In the genomic region with DNA sequence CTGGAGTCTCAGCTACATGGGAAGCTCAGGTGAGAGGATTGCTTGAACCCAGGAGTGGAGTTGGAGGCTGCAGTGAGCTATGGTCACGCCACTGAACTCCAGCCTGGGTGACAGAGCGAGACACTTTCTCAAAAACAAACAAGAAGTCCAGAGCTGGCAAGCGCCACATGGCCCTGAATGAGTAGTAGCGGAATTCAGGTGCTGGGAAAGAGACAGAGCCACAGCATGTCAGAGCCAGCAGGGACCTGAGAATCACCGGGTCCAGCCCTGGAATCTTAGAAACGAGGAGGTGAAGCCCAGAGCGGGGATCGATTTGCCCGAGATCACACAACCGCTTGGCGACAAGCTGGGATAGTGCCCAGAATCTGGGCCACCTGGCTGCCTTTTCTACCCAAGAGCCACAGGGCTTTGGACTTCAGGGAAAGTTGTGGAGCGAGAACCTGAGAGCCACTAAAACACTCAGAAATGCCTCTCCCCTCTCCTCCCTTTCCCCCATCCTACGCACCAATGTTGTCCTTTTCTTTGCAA, we compare ENCODE assay signal across 11 cellular contexts. TPM values are rescaled to one million over a fixed set of nuclear protein-coding genes. Genes with fewer than 3 reads are reported as not detected.
DNase-seq lines count a peak whose midpoint lies in the region; ATAC-seq and TF ChIP-seq lines count a peak whose summit lies in the region.
"Had no signal": no experiment of that assay in that cellular context is flagged by ENCODE, and none has a peak within 500 bp of the region (broad histone marks: within the 10 kb centered on the region; RNA-seq: fewer than 3 reads in every experiment).

No MANE protein-coding gene starts in this region.

- H3K4ac ChIP-seq in mesendoderm (ENCODE audit: low read depth, low read length) = no peak overlapping the region

- TF ChIP-seq CTCF in transverse colon (IDR thresholded peaks at IDR 0.05) (no peak), PC-3 (conservative IDR thresholded peaks at IDR 0.05; ENCODE audit: low read depth, low read length) (no peak)

- in situ Hi-C loops in transverse colon (cut with MboI; ENCODE audit: low pct_ligation_motif_present in 1 of 4, low pct_unique_long_range_greater_than_20kb in 1 of 4, low sequenced_read_pairs in 3 of 4) = loop anchor here in 3 of 4 donors (25.0 kb wide), 2 partner anchors 247 to 272 kb away; a partner anchor contains a TSS

- H2BK15ac ChIP-seq in mesendoderm (replicated peaks; ENCODE audit: low read depth) = no peak overlapping the region

- H3F3A ChIP-seq in PC-3 (ENCODE audit: low read length, unreplicated experiment) = no peaks in the 10 kb centered on the region

- DNase-seq in mesendoderm = no peak
- DNase-seq in transverse colon = no peak
- DNase-seq in activated naive CD4-positive, alpha-beta T cell treated with anti-CD3 and anti-CD28 coated beads, Interleukin-2, amount 50 U/mL, for 16 hours = no peak
- DNase-seq in cerebellar cortex (ENCODE audit: low spot score) = no peak
- DNase-seq in PC-3 = no peak
- DNase-seq: activated gamma-delta T cell, foreskin melanocyte had no signal

- CTCF ChIA-PET in PC-3 (lab: Charles Lee) = no interaction called here

- TF ChIP-seq EP300 in transverse colon (IDR thresholded peaks at IDR 0.05; ENCODE audit: low read depth) = no peak

- peaks cover 11% of the 10 kb centered on the region for H3K79me1 ChIP-seq in mesendoderm (ENCODE audit: low read length)

- H3K4me3 ChIP-seq in mesendoderm (ENCODE audit: low read length) (no peak overlapping the region), transverse colon (no peak overlapping the region), PC-3 (ENCODE audit: low read length) (no peak overlapping the region)

- H2BK120ac ChIP-seq in mesendoderm (ENCODE audit: low read depth, low read length) = no peak overlapping the region

- H3K4me2 ChIP-seq in mesendoderm (ENCODE audit: low read length) (no peak overlapping the region), PC-3 (ENCODE audit: low read length) (no peak overlapping the region)

- peak overlapping the region; percentile 99 for H3K27ac ChIP-seq in cingulate gyrus (ENCODE audit: low read depth, low read length)
- H3K27ac ChIP-seq in mesendoderm (ENCODE audit: low read depth, low read length) = no peak overlapping the region
- peak overlapping the region in 3 of 4 donors; percentile 12 to 51 (median 15) for H3K27ac ChIP-seq in transverse colon
- no peak overlapping the region for H3K27ac ChIP-seq in PC-3 (ENCODE audit: low read length)

- H3K9me2 ChIP-seq in PC-3 (replicated peaks; ENCODE audit: low read length) = no peaks in the 10 kb centered on the region

- H2BK5ac ChIP-seq in mesendoderm (ENCODE audit: low read length) = no peak overlapping the region

- no TSS peak for BruUV-seq in PC-3 (replicated peaks; lab: Mats Ljungman, UMichigan)

- no peak overlapping the region for H2AFZ ChIP-seq in PC-3 (ENCODE audit: low read length)

- no peak overlapping the region for H2AK5ac ChIP-seq in mesendoderm (ENCODE audit: low read length)

- TF ChIP-seq POLR2A in transverse colon (IDR thresholded peaks at IDR 0.05) = no peak

- no peak for ATAC-seq in PC-3

- H3K36me3 ChIP-seq in mesendoderm (ENCODE audit: control insufficient read depth, insufficient read depth, low read length) (peaks cover 11% of the 10 kb centered on the region), transverse colon (peaks cover 0 to 24% (median 11%) of the 10 kb centered on the region in 4 donors), PC-3 (ENCODE audit: low read depth, low read length) (no peaks in the 10 kb centered on the region)

- H4K8ac ChIP-seq in mesendoderm (ENCODE audit: low read depth, low read length) = no peak overlapping the region

- intact Hi-C loops in transverse colon (cut with DNase I; ENCODE audit: low total_unique reads) (loop anchor here (5.0 kb wide), 1 partner anchor 127 kb away; no protein-coding TSS in a partner anchor), PC-3 (cut with micrococcal nuclease) (no loop called here)

- POLR2A ChIA-PET in PC-3 (lab: Charles Lee; ENCODE audit: unreplicated experiment) = no interaction called here

- H3K79me2 ChIP-seq in mesendoderm (ENCODE audit: control insufficient read depth, insufficient read depth, low read length) = peaks cover 10% of the 10 kb centered on the region
- 0 out of 2 replicates have a peak, but pooled peaks cover 7% of the 10 kb centered on the region for H3K79me2 ChIP-seq in PC-3 (ENCODE audit: low read length)

- peak overlapping the region; percentile 82 for H3K56ac ChIP-seq in mesendoderm (ENCODE audit: low read length)

- no CpG with 5 or more reads among the region's 13 CpGs for WGBS in mesendoderm (ENCODE audit: extremely low coverage, insufficient coverage, low lambda C conversion rate)
- 88 to 100% methylated on average over 1 to 13 of the region's 13 CpGs for WGBS in transverse colon (ENCODE audit: low coverage in 1 of 2), 2 donors

- no peaks in the 10 kb centered on the region for H4K20me1 ChIP-seq in PC-3 (ENCODE audit: low read length)

- H3K9me3 ChIP-seq in transverse colon = no peaks in the 10 kb centered on the region
- H3K9me3 ChIP-seq in PC-3 (ENCODE audit: low read length) = no peaks in the 10 kb centered on the region

- peak overlapping the region; percentile 48 for H3K9ac ChIP-seq in mesendoderm (ENCODE audit: low read length)
- no peak overlapping the region for H3K9ac ChIP-seq in PC-3 (ENCODE audit: low read length)

- no peak overlapping the region for H3K18ac ChIP-seq in mesendoderm (ENCODE audit: low read length)

- H4K5ac ChIP-seq in mesendoderm (ENCODE audit: low read length) = no peak overlapping the region

- H3K27me3 ChIP-seq in mesendoderm (ENCODE audit: insufficient read depth, low read length, poor library complexity) (no peaks in the 10 kb centered on the region), transverse colon (no peaks in the 10 kb centered on the region), PC-3 (ENCODE audit: low read length) (no peaks in the 10 kb centered on the region)

- H3K23ac ChIP-seq in mesendoderm (ENCODE audit: low read length) = no peak overlapping the region

- H3K4me1 ChIP-seq in mesendoderm (ENCODE audit: control insufficient read depth, low read depth, low read length) (peaks cover 2% of the 10 kb centered on the region), transverse colon (peaks cover 8 to 26% (median 12%) of the 10 kb centered on the region in 4 donors), PC-3 (ENCODE audit: insufficient read depth, low read length) (no peaks in the 10 kb centered on the region)

RNA-seq across cellular contexts. Expression of a gene that starts 9.8 kb away (rescaled TPM):
- 32.9 TPM for polyA plus RNA-seq in mesendoderm (2013, experiment 1 of 2)
- polyA plus RNA-seq in mesendoderm (2013, experiment 2 of 2) = 31.1 TPM
- total RNA-seq in transverse colon = 10 to 100 TPM in 3 of 4 donors, 1 to 10 TPM in 1; 9.0 to 27.2 (median 21.6) TPM
- 20.4 and 26.4 TPM in 2 replicates for total RNA-seq in PC-3 (2014; rRNA removed)

RNA-seq across cellular contexts. Expression of a gene that starts 12.0 kb away (rescaled TPM):
- polyA plus RNA-seq in mesendoderm (2013, experiment 1 of 2) = 0.01 TPM
- polyA plus RNA-seq in mesendoderm (2013, experiment 2 of 2) = 0.03 TPM
- total RNA-seq in transverse colon (under 1 TPM in 2 of 4 donors, not detected in 2; 0.55 to 0.95 TPM), PC-3 (2014; rRNA removed) (0.04 TPM in 1 of 2 replicates, not detected in the other)
- total RNA-seq: activated CD8-positive, alpha-beta T cell treated with anti-CD3 and anti-CD28 coated beads, Interleukin-2, amount 10 ng/mL, durations not matched to agents 7 days and 5 days; CD4-positive, CD25-positive, alpha-beta regulatory T cell; M059J had no signal

RNA-seq across cellular contexts. Expression of a gene that starts 25.7 kb away (rescaled TPM):
- 0.65 TPM for polyA plus RNA-seq in mesendoderm (2013, experiment 1 of 2)
- polyA plus RNA-seq in mesendoderm (2013, experiment 2 of 2) = 0.49 TPM
- total RNA-seq in transverse colon (10 to 100 TPM in 2 of 4 donors, 1 to 10 TPM in 1, not detected in 1; 5.2 to 32.5 (median 14.0) TPM), PC-3 (2014; rRNA removed) (not detected in 2 replicates)
- total RNA-seq: M059J had no signal

RNA-seq across cellular contexts. Expression of a gene that starts 58.9 kb away (rescaled TPM):
- polyA plus RNA-seq in mesendoderm (2013, experiment 1 of 2) = 0.51 TPM
- polyA plus RNA-seq in mesendoderm (2013, experiment 2 of 2) = 0.57 TPM
- 1 to 10 TPM in 1 of 4 donors, under 1 TPM in 1, not detected in 2; 0.41 to 1.6 TPM for total RNA-seq in transverse colon
- 0.23 and 0.26 TPM in 2 replicates for total RNA-seq in PC-3 (2014; rRNA removed)
- total RNA-seq: M059J had no signal

Comparison
In these comparisons a context has a peak if more than half of its experiments do, and no peak if none do; other contexts are left out.
1. H3K27ac ChIP-seq: peak in cingulate gyrus (single experiment) and transverse colon (3 of 4); none in mesendoderm (single experiment) and PC-3 (single experiment).